11 cellular contexts compared by ENCODE assay signal in genomic region chr15:90957791-90958190, GRCh38. TPM values are rescaled to one million over a fixed set of nuclear protein-coding genes. Genes with fewer than 3 reads are reported as not detected.
DNase-seq lines count a peak whose midpoint lies in the region; ATAC-seq, FAIRE-seq and TF ChIP-seq lines count a peak whose summit lies in the region.
"Had no signal": no experiment of that assay in that cellular context is flagged by ENCODE, and none has a peak within 500 bp of the region (broad histone marks: within the 10 kb centered on the region; RNA-seq: fewer than 3 reads in every experiment).

No MANE protein-coding gene starts in this region.

- H3K4me1 Mint-ChIP-seq in T-helper 17 cell = peaks cover 13% of the 10 kb centered on the region

- H3K36me3 Mint-ChIP-seq in T-helper 17 cell (ENCODE audit: low read depth) = peaks cover 3% of the 10 kb centered on the region

- H3K36me3 ChIP-seq in esophagus squamous epithelium (peaks cover 7 to 47% (median 10%) of the 10 kb centered on the region in 3 donors), psoas muscle (ENCODE audit: insufficient read depth in 1 of 2, low read depth in 1 of 2) (peaks cover 2 to 37% of the 10 kb centered on the region in 2 donors), WERI-Rb-1 (peaks cover 55% of the 10 kb centered on the region)

- peak overlapping the region in 3 of 4 donors; percentile 60 to 77 (median 71) for H3K4me3 ChIP-seq in esophagus squamous epithelium
- H3K4me3 ChIP-seq in psoas muscle = peak overlapping the region; percentile 66
- no peak overlapping the region for H3K4me3 ChIP-seq in WERI-Rb-1 (ENCODE audit: low read depth, low read length)

- ATAC-seq in T-helper 17 cell (no peak), psoas muscle (no peak), HG03571 (IDR thresholded peaks at IDR 0.05; ENCODE audit: unreplicated experiment) (no peak)

- H3K27me3 Mint-ChIP-seq in T-helper 17 cell = no peaks in the 10 kb centered on the region

- H3K27me3 ChIP-seq in esophagus squamous epithelium (no peaks in the 10 kb centered on the region), psoas muscle (ENCODE audit: insufficient read depth in 3 of 3, low read length in 2 of 3) (no peaks in the 10 kb centered on the region), WERI-Rb-1 (ENCODE audit: insufficient read depth, low read depth, severe bottlenecking) (no peaks in the 10 kb centered on the region)
- H3K27me3 ChIP-seq: spleen had no signal

- intact Hi-C loops in esophagus squamous epithelium (cut with DNase I) = no loop called here
- intact Hi-C loops in psoas muscle (cut with DNase I) = loop anchor here (2.0 to 5.0 kb wide), 6 partner anchors 35 to 315 kb away; partner anchors contain the start of gene PRC1 (in 1 of the 2)

- no peak for DNase-seq in GM12891 (ENCODE audit: insufficient read length, low spot score)
- DNase-seq in T-helper 17 cell = no peak
- DNase-seq in esophagus squamous epithelium (lab: John Stamatoyannopoulos, UW) = no peak
- DNase-seq in psoas muscle = no peak
- DNase-seq in WERI-Rb-1 = no peak
- DNase-seq in NCI-H82 (lab: John Stamatoyannopoulos, UW) = no peak
- DNase-seq in NCI-H446 treated with DMSO at 0.1 percent for 48 hours (lab: John Stamatoyannopoulos, UW) = no peak
- DNase-seq: NCI-H2081 treated with DMSO at 0.1 percent for 48 hours, spleen had no signal

- no peaks in the 10 kb centered on the region for H3K9me3 ChIP-seq in T-helper 17 cell (ENCODE audit: control insufficient read depth, low read length, poor library complexity, severe bottlenecking)
- H3K9me3 ChIP-seq in esophagus squamous epithelium = no peaks in the 10 kb centered on the region
- H3K9me3 ChIP-seq in psoas muscle = no peaks in the 10 kb centered on the region
- H3K9me3 ChIP-seq in WERI-Rb-1 (ENCODE audit: severe bottlenecking) = no peaks in the 10 kb centered on the region
- H3K9me3 ChIP-seq: spleen had no signal

- H3K4me1 ChIP-seq in esophagus squamous epithelium = peaks cover 19 to 38% (median 22%) of the 10 kb centered on the region in 3 donors
- peaks cover 28% of the 10 kb centered on the region for H3K4me1 ChIP-seq in psoas muscle

- H3K27ac Mint-ChIP-seq in T-helper 17 cell = no peak overlapping the region

- peak overlapping the region; percentile 78 for H3K4me3 Mint-ChIP-seq in T-helper 17 cell

- TF ChIP-seq POLR2A in GM12891 (IDR thresholded peaks at IDR 0.05; ENCODE audit: low read depth, low read length) (no peak), esophagus squamous epithelium (IDR thresholded peaks at IDR 0.05) (no peak)

- FAIRE-seq in GM12891 (lab: Jason Lieb, UNC) = peak; percentile 16
- FAIRE-seq: frontal cortex had no signal

- H3K27ac ChIP-seq in esophagus squamous epithelium (peak overlapping the region in 1 of 4 donors; percentile 78), psoas muscle (peak overlapping the region; percentile 61), WERI-Rb-1 (no peak overlapping the region)

- 63 to 89% methylated on average over 3 to 4 of the region's 6 CpGs for WGBS in esophagus squamous epithelium, 2 donors
- 57 to 73% (median 58%) methylated on average over 6 of the region's 6 CpGs for WGBS in psoas muscle, 3 donors

- TF ChIP-seq CTCF in esophagus squamous epithelium (IDR thresholded peaks at IDR 0.05) (no peak), psoas muscle (IDR thresholded peaks at IDR 0.05) (no peak), WERI-Rb-1 (IDR thresholded peaks at IDR 0.05; ENCODE audit: low read depth, low read length) (no peak)

TF ChIP-seq in GM12891, 5 proteins besides CTCF, POLR2A, EP300 and RAD21:
- no peak for TF ChIP-seq PAX5 (IDR thresholded peaks at IDR 0.05; ENCODE audit: insufficient read depth, low read length, severe bottlenecking)
- no peak for TF ChIP-seq SPI1 (IDR thresholded peaks at IDR 0.05; ENCODE audit: low read depth, low read length)
- no peak for TF ChIP-seq TAF1 (IDR thresholded peaks at IDR 0.05; ENCODE audit: low read depth, low read length)
- no peak for TF ChIP-seq POLR2AphosphoS5 (IDR thresholded peaks at IDR 0.05; ENCODE audit: low read depth, low read length)
- TF ChIP-seq POU2F2 (IDR thresholded peaks at IDR 0.05; ENCODE audit: low read depth, low read length) = no peak

RNA-seq across cellular contexts. Expression of gene RCCD1, which starts 3.1 kb away (rescaled TPM):
- polyA plus RNA-seq in GM12891 (2012; ENCODE audit: low read depth, missing spikeins) = 11.4 TPM
- 1 to 10 TPM; 3.7 to 5.3 TPM for total RNA-seq in T-helper 17 cell
- 10 to 100 TPM in 1 of 4 donors, 1 to 10 TPM in 3; 8.7 to 12.6 (median 9.8) TPM for total RNA-seq in esophagus squamous epithelium
- 1 to 10 TPM; 4.4 to 7.6 (median 5.3) TPM for total RNA-seq in psoas muscle
- polyA plus RNA-seq in psoas muscle = 1 to 10 TPM; 6.0 to 6.8 (median 6.0) TPM

RNA-seq across cellular contexts. Expression of gene UNC45A, which starts 22.7 kb away (rescaled TPM):
- 29.4 TPM for polyA plus RNA-seq in GM12891 (2012; ENCODE audit: low read depth, missing spikeins)
- total RNA-seq in T-helper 17 cell (10 to 100 TPM; 36.9 to 38.3 TPM), esophagus squamous epithelium (10 to 100 TPM; 38.7 to 76.0 (median 64.2) TPM), psoas muscle (10 to 100 TPM; 11.0 to 17.5 (median 12.1) TPM)
- 10 to 100 TPM in 2 of 3 donors, 1 to 10 TPM in 1; 9.2 to 15.3 (median 11.2) TPM for polyA plus RNA-seq in psoas muscle

RNA-seq across cellular contexts. Expression of gene HDDC3, which starts 25.4 kb away (rescaled TPM):
- 16.1 TPM for polyA plus RNA-seq in GM12891 (2012; ENCODE audit: low read depth, missing spikeins)
- 10 to 100 TPM; 11.1 to 12.9 TPM for total RNA-seq in T-helper 17 cell
- 10 to 100 TPM in 3 of 4 donors, 1 to 10 TPM in 1; 5.8 to 13.7 (median 11.7) TPM for total RNA-seq in esophagus squamous epithelium
- total RNA-seq in psoas muscle = 10 to 100 TPM in 3 of 4 donors, 1 to 10 TPM in 1; 9.9 to 25.5 (median 12.9) TPM
- 10 to 100 TPM in 2 of 3 donors, 1 to 10 TPM in 1; 7.2 to 23.9 (median 14.0) TPM for polyA plus RNA-seq in psoas muscle

RNA-seq across cellular contexts. Expression of gene PRC1, which starts 36.5 kb away (rescaled TPM):
- 65.0 TPM for polyA plus RNA-seq in GM12891 (2012; ENCODE audit: low read depth, missing spikeins)
- 10 to 100 TPM; 19.9 to 40.6 TPM for total RNA-seq in T-helper 17 cell
- total RNA-seq in esophagus squamous epithelium = 100 to 1,000 TPM in 1 of 4 donors, 10 to 100 TPM in 3; 49.6 to 100 (median 58.4) TPM
- total RNA-seq in psoas muscle = 1 to 10 TPM; 1.6 to 2.2 (median 1.9) TPM
- polyA plus RNA-seq in psoas muscle = 1 to 10 TPM in 2 of 3 donors, under 1 TPM in 1; 0.68 to 3.5 (median 1.3) TPM

RNA-seq across cellular contexts. Expression of gene MAN2A2, which starts 54.7 kb away (rescaled TPM):
- 43.2 TPM for polyA plus RNA-seq in GM12891 (2012; ENCODE audit: low read depth, missing spikeins)
- 100 to 1,000 TPM; 159 to 186 TPM for total RNA-seq in T-helper 17 cell
- 10 to 100 TPM in 3 of 4 donors, 1 to 10 TPM in 1; 9.9 to 25.2 (median 12.1) TPM for total RNA-seq in esophagus squamous epithelium
- total RNA-seq in psoas muscle = 100 to 1,000 TPM in 3 of 4 donors, 10 to 100 TPM in 1; 73.0 to 127 (median 121) TPM
- polyA plus RNA-seq in psoas muscle = 100 to 1,000 TPM in 1 of 3 donors, 10 to 100 TPM in 2; 22.9 to 111 (median 41.5) TPM
